ENCODE assay signal across 8 cellular contexts in the genomic region with DNA sequence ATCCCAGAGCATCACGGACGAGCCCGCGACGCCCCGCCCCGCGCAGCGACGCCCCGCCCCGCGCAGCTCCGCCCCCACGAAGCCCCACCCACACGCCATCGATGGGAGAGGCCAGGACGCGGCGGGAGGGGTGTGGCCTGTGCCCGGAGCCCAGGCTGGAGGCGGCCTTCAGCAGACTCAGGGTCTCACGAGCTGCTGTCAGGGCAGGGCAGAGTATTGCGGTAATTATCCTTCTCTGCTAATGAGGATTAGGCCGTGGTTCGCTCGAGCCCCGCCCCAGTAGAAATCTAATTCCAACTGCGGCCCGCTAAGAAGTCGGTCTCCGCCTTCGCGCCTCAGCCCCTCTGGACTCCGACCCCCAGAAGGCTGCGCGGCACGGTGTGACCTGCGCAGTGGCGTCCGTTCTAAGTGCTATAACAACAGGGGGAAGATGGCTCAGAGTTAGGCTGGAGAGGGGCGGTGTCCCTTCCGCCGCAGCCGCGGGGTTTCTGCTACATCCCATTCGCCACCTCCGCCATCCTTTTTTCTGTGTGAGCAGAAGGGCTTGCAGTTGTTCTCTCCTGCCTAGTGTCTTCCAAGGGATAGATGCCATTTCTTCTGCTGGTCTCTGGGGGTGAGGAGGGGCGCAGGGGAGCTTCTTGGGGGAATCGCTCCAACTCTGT. TPM values are rescaled to one million over a fixed set of nuclear protein-coding genes. Genes with fewer than 3 reads are reported as not detected.
DNase-seq lines count a peak whose midpoint lies in the region; ATAC-seq and TF ChIP-seq lines count a peak whose summit lies in the region.

No MANE protein-coding gene starts in this region.

- H3K4me1 ChIP-seq in BLaER1 treated with 17β-estradiol and CSF1 and Interleukin-3, amounts not matched to agents 10 nM and 100 nM = peaks cover 19 to 41% (median 24%) of the 10 kb centered on the region in 10 experiments
- peaks cover 9 to 31% of the 10 kb centered on the region in 2 donors for H3K4me1 ChIP-seq in left lung

- CTCF ChIA-PET in activated CD4-positive, alpha-beta T cell treated with anti-CD3 and anti-CD28 coated beads, Interleukin-2, amount 10 ng/mL, durations not matched to agents 7 days and 5 days (lab: Charles Lee) = interaction anchor here (0.6 to 4.2 kb wide), 7 partner anchors 10 to 66 kb away, joined by 3 to 16 read pairs (median 4); no protein-coding TSS in a partner anchor

- H3K4me3 ChIP-seq in BLaER1 treated with 17β-estradiol and CSF1 and Interleukin-3, amounts not matched to agents 10 nM and 100 nM = peak overlapping the region; percentile 74 to 99 (median 90)
- H3K4me3 ChIP-seq in left lung = peak overlapping the region; percentile 67 to 92

- H3K9me3 Mint-ChIP-seq in activated CD4-positive, alpha-beta T cell treated with anti-CD3 and anti-CD28 coated beads, Interleukin-2, amount 10 ng/mL, durations not matched to agents 7 days and 5 days = peaks cover 12% of the 10 kb centered on the region

- intact Hi-C loops in left lung (cut with DNase I) = no loop called here

- peaks cover 25 to 44% (median 39%) of the 10 kb centered on the region in 11 experiments; a peak in 21 of 22 replicates for H4K20me1 ChIP-seq in BLaER1 treated with 17β-estradiol and CSF1 and Interleukin-3, amounts not matched to agents 10 nM and 100 nM

- H3K9ac ChIP-seq in BLaER1 treated with 17β-estradiol and CSF1 and Interleukin-3, amounts not matched to agents 10 nM and 100 nM = peak overlapping the region; percentile 89 to 96 (median 92)

- H3K27me3 Mint-ChIP-seq in activated CD4-positive, alpha-beta T cell treated with anti-CD3 and anti-CD28 coated beads, Interleukin-2, amount 10 ng/mL, durations not matched to agents 7 days and 5 days = peaks cover 14% of the 10 kb centered on the region

- ATAC-seq in GM19328 (IDR thresholded peaks at IDR 0.05; ENCODE audit: unreplicated experiment) = peak; percentile 94
- ATAC-seq in HG03469 (IDR thresholded peaks at IDR 0.05; ENCODE audit: unreplicated experiment) = peak; percentile 90
- peak; percentile 100 for ATAC-seq in left lung

- H3K36me3 ChIP-seq in BLaER1 treated with 17β-estradiol and CSF1 and Interleukin-3, amounts not matched to agents 10 nM and 100 nM = peaks cover 0 to 28% (median 10%) of the 10 kb centered on the region in 11 experiments; a peak in 12 of 22 replicates
- no peaks in the 10 kb centered on the region for H3K36me3 ChIP-seq in left lung

- peak overlapping the region; percentile 74 to 94 (median 83) for H3K4me2 ChIP-seq in BLaER1 treated with 17β-estradiol and CSF1 and Interleukin-3, amounts not matched to agents 10 nM and 100 nM

- H3K4me3 Mint-ChIP-seq in activated CD4-positive, alpha-beta T cell treated with anti-CD3 and anti-CD28 coated beads, Interleukin-2, amount 10 ng/mL, durations not matched to agents 7 days and 5 days = peak overlapping the region; percentile 98

- H3K27ac ChIP-seq in BLaER1 treated with 17β-estradiol and CSF1 and Interleukin-3, amounts not matched to agents 10 nM and 100 nM = peak overlapping the region; percentile 84 to 94 (median 89)
- peak overlapping the region; percentile 95 to 96 for H3K27ac ChIP-seq in left lung

- no peaks in the 10 kb centered on the region for H3K27me3 ChIP-seq in BLaER1 treated with 17β-estradiol and CSF1 and Interleukin-3, amounts not matched to agents 10 nM and 100 nM
- no peaks in the 10 kb centered on the region for H3K27me3 ChIP-seq in left lung

- peaks cover 43% of the 10 kb centered on the region for H3K4me1 Mint-ChIP-seq in activated CD4-positive, alpha-beta T cell treated with anti-CD3 and anti-CD28 coated beads, Interleukin-2, amount 10 ng/mL, durations not matched to agents 7 days and 5 days

- no peak for TF ChIP-seq CTCF in left lung (IDR thresholded peaks at IDR 0.05)

- H3K9me3 ChIP-seq in BLaER1 treated with 17β-estradiol and CSF1 and Interleukin-3, amounts not matched to agents 10 nM and 100 nM (replicated peaks in 1 of 11) = peaks cover 13 to 23% (median 18%) of the 10 kb centered on the region in 11 experiments
- peaks cover 0 to 10% of the 10 kb centered on the region in 2 donors for H3K9me3 ChIP-seq in left lung

- peak; percentile 97 to 98 for DNase-seq in NCI-H526 (lab: John Stamatoyannopoulos, UW)
- DNase-seq in activated CD4-positive, alpha-beta T cell treated with anti-CD3 and anti-CD28 coated beads, Interleukin-2, amount 10 ng/mL, durations not matched to agents 7 days and 5 days = peak; percentile 93
- peak; percentile 91 for DNase-seq in dedifferentiated amniotic fluid mesenchymal stem cell (ENCODE audit: extremely low spot score)
- peak; percentile 94 to 98 for DNase-seq in left lung
- peak; percentile 86 for DNase-seq in stimulated activated CD4-positive, alpha-beta T cell treated with anti-CD3 and anti-CD28 coated beads, Interleukin-2, amount 100 ng/mL, for 4 hours (ENCODE audit: low read depth)

- peaks cover 17% of the 10 kb centered on the region for H3K36me3 Mint-ChIP-seq in activated CD4-positive, alpha-beta T cell treated with anti-CD3 and anti-CD28 coated beads, Interleukin-2, amount 10 ng/mL, durations not matched to agents 7 days and 5 days (ENCODE audit: low read depth)

- POLR2A ChIA-PET in activated CD4-positive, alpha-beta T cell treated with anti-CD3 and anti-CD28 coated beads, Interleukin-2, amount 10 ng/mL, durations not matched to agents 7 days and 5 days (lab: Charles Lee) = interaction anchor here (1.1 kb wide), 1 partner anchor 22 kb away, joined by 3 read pairs; no protein-coding TSS in a partner anchor

- H3K27ac Mint-ChIP-seq in activated CD4-positive, alpha-beta T cell treated with anti-CD3 and anti-CD28 coated beads, Interleukin-2, amount 10 ng/mL, durations not matched to agents 7 days and 5 days = peak overlapping the region; percentile 95

RNA-seq across cellular contexts. Expression of a gene that starts 0.3 kb away (rescaled TPM):
- 10 to 100 TPM; 55.2 to 64.5 TPM for total RNA-seq in activated CD4-positive, alpha-beta T cell treated with anti-CD3 and anti-CD28 coated beads, Interleukin-2, amount 10 ng/mL, durations not matched to agents 7 days and 5 days
- 10 to 100 TPM; 21.8 to 26.5 TPM for total RNA-seq in left lung

RNA-seq across cellular contexts. Expression of a gene that starts 46.3 kb away (rescaled TPM):
- 10 to 100 TPM; 10.8 to 13.2 TPM for total RNA-seq in activated CD4-positive, alpha-beta T cell treated with anti-CD3 and anti-CD28 coated beads, Interleukin-2, amount 10 ng/mL, durations not matched to agents 7 days and 5 days
- total RNA-seq in left lung = 10 to 100 TPM; 11.3 to 11.5 TPM

Comparison
In these comparisons a context has a peak if more than half of its experiments do, and no peak if none do; other contexts are left out.
1. Peak in every context shown above with its lines: DNase-seq, ATAC-seq, H3K4me3 ChIP-seq and H3K27ac ChIP-seq.